ENCODE assay signal across 8 cellular contexts in the genomic region with DNA sequence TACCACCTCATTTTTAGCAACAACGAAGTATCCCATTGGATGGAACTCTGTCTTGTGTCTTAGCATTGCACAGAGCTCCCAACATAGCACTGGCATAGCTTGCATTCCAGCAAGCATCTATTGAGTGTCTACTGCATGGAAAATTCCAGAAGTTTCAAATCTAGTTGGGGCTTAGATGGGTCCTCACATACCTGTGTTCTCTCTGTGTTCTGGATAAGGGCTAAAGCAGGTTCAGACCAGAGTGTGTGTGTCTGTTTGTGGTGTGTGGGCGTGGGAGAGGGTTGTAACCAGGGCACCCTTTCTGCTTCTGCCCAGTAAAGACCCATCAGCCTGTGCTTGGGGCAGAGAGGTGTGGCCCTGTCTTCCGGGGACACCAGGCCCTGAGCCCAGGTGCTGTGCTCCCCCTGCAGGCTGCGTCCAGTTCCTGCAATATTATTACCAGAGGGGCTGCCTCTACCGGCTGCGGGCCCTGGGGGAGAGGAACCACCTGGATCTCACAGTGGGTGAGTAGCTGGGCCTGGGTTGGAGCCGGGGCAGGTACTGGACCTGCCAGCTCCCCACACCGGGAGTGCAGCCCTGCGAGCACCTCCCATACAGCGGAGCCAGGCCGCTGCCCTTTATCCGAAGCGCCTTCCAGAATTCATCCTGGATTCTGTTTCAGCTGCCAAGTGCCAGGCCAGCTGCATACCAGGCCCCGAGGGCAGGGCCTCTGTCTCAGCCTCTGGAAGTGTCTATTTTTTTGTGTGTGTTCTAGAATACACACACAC. TPM values are rescaled to one million over a fixed set of nuclear protein-coding genes. Genes with fewer than 3 reads are reported as not detected.
DNase-seq lines count a peak whose midpoint lies in the region; ATAC-seq and TF ChIP-seq lines count a peak whose summit lies in the region.

No MANE protein-coding gene starts in this region.

- CTCF ChIA-PET in activated CD4-positive, alpha-beta T cell treated with anti-CD3 and anti-CD28 coated beads, Interleukin-2, amount 10 ng/mL, durations not matched to agents 7 days and 5 days (lab: Charles Lee) = interaction anchor here (0.6 to 40.9 kb wide), 19 partner anchors 9 to 766 kb away, joined by 3 to 1058 read pairs (median 4); a partner anchor contains a TSS

- peak overlapping the region; percentile 81 for H3K27ac Mint-ChIP-seq in activated CD4-positive, alpha-beta T cell treated with anti-CD3 and anti-CD28 coated beads, Interleukin-2, amount 10 ng/mL, durations not matched to agents 7 days and 5 days
- H3K27ac Mint-ChIP-seq in mesothelial cell of epicardium = peak overlapping the region; percentile 68
- no peak overlapping the region for H3K27ac Mint-ChIP-seq in stimulated activated naive B cell treated with anti-CD40 and anti-IgM and Interleukin-4, amounts not matched to agents 10 μg/mL and 1 μg/mL and 100 μg/mL, for 72 hours

- no peaks in the 10 kb centered on the region for H3K36me3 Mint-ChIP-seq in activated CD4-positive, alpha-beta T cell treated with anti-CD3 and anti-CD28 coated beads, Interleukin-2, amount 10 ng/mL, durations not matched to agents 7 days and 5 days (ENCODE audit: low read depth)
- H3K36me3 Mint-ChIP-seq in mesothelial cell of epicardium = no peaks in the 10 kb centered on the region
- peaks cover 5 to 15% of the 10 kb centered on the region in 2 donors for H3K36me3 Mint-ChIP-seq in stimulated activated naive B cell treated with anti-CD40 and anti-IgM and Interleukin-4, amounts not matched to agents 10 μg/mL and 1 μg/mL and 100 μg/mL, for 72 hours

- peak; percentile 50 for DNase-seq in AG10803 (ENCODE audit: low read depth)
- peak; percentile 45 to 62 for DNase-seq in NCI-H524 (lab: John Stamatoyannopoulos, UW)
- peak; percentile 87 for DNase-seq in activated CD4-positive, alpha-beta T cell treated with anti-CD3 and anti-CD28 coated beads, Interleukin-2, amount 10 ng/mL, durations not matched to agents 7 days and 5 days
- peak; percentile 88 for DNase-seq in ecto neural progenitor cell (ENCODE audit: low spot score)
- peak in 1 of 2 experiments; percentile 76 for DNase-seq in mesothelial cell of epicardium (ENCODE audit: low spot score in 2 of 2, unreplicated experiment in 2 of 2)
- DNase-seq in stimulated activated naive B cell treated with anti-CD40 and anti-IgM and Interleukin-4, amounts not matched to agents 10 μg/mL and 1 μg/mL and 100 μg/mL, for 72 hours = peak; percentile 67

- H3K4me3 Mint-ChIP-seq in activated CD4-positive, alpha-beta T cell treated with anti-CD3 and anti-CD28 coated beads, Interleukin-2, amount 10 ng/mL, durations not matched to agents 7 days and 5 days = no peak overlapping the region
- H3K4me3 Mint-ChIP-seq in mesothelial cell of epicardium = no peak overlapping the region
- H3K4me3 Mint-ChIP-seq in stimulated activated naive B cell treated with anti-CD40 and anti-IgM and Interleukin-4, amounts not matched to agents 10 μg/mL and 1 μg/mL and 100 μg/mL, for 72 hours = no peak overlapping the region

- peaks cover 20% of the 10 kb centered on the region for H3K4me1 Mint-ChIP-seq in activated CD4-positive, alpha-beta T cell treated with anti-CD3 and anti-CD28 coated beads, Interleukin-2, amount 10 ng/mL, durations not matched to agents 7 days and 5 days
- peaks cover 48% of the 10 kb centered on the region for H3K4me1 Mint-ChIP-seq in mesothelial cell of epicardium
- H3K4me1 Mint-ChIP-seq in stimulated activated naive B cell treated with anti-CD40 and anti-IgM and Interleukin-4, amounts not matched to agents 10 μg/mL and 1 μg/mL and 100 μg/mL, for 72 hours = peaks cover 12 to 30% of the 10 kb centered on the region in 2 donors

- H3K9me3 Mint-ChIP-seq in activated CD4-positive, alpha-beta T cell treated with anti-CD3 and anti-CD28 coated beads, Interleukin-2, amount 10 ng/mL, durations not matched to agents 7 days and 5 days = no peaks in the 10 kb centered on the region
- no peaks in the 10 kb centered on the region for H3K9me3 Mint-ChIP-seq in mesothelial cell of epicardium
- no peaks in the 10 kb centered on the region for H3K9me3 Mint-ChIP-seq in stimulated activated naive B cell treated with anti-CD40 and anti-IgM and Interleukin-4, amounts not matched to agents 10 μg/mL and 1 μg/mL and 100 μg/mL, for 72 hours

- peak; percentile 74 for TF ChIP-seq CTCF in AG10803 (conservative IDR thresholded peaks at IDR 0.05; ENCODE audit: low read length)
- peak; percentile 71 for TF ChIP-seq CTCF in mesothelial cell of epicardium (IDR thresholded peaks at IDR 0.05; ENCODE audit: unreplicated experiment)

- no peaks in the 10 kb centered on the region for H3K27me3 Mint-ChIP-seq in activated CD4-positive, alpha-beta T cell treated with anti-CD3 and anti-CD28 coated beads, Interleukin-2, amount 10 ng/mL, durations not matched to agents 7 days and 5 days
- H3K27me3 Mint-ChIP-seq in mesothelial cell of epicardium (ENCODE audit: low read depth) = no peaks in the 10 kb centered on the region
- no peaks in the 10 kb centered on the region for H3K27me3 Mint-ChIP-seq in stimulated activated naive B cell treated with anti-CD40 and anti-IgM and Interleukin-4, amounts not matched to agents 10 μg/mL and 1 μg/mL and 100 μg/mL, for 72 hours

- POLR2A ChIA-PET in activated CD4-positive, alpha-beta T cell treated with anti-CD3 and anti-CD28 coated beads, Interleukin-2, amount 10 ng/mL, durations not matched to agents 7 days and 5 days (lab: Charles Lee) = interaction anchor here (0.6 kb wide), 1 partner anchor 20 kb away, joined by 4 read pairs; a partner anchor contains a TSS

- H3K4me3 ChIP-seq in AG10803 (ENCODE audit: low read length) = no peak overlapping the region

- ATAC-seq in GM18907 (IDR thresholded peaks at IDR 0.05; ENCODE audit: unreplicated experiment) = peak; percentile 80
- ATAC-seq in HG03175 (IDR thresholded peaks at IDR 0.05; ENCODE audit: unreplicated experiment) = peak; percentile 79
- ATAC-seq in stimulated activated naive B cell treated with anti-CD40 and anti-IgM and Interleukin-4, amounts not matched to agents 10 μg/mL and 1 μg/mL and 100 μg/mL, for 72 hours (replicated peaks) = peak; percentile 76 to 81

RNA-seq across cellular contexts. Expression of a gene that starts 20.3 kb away (rescaled TPM):
- 100 to 1,000 TPM; 132 to 148 TPM for total RNA-seq in activated CD4-positive, alpha-beta T cell treated with anti-CD3 and anti-CD28 coated beads, Interleukin-2, amount 10 ng/mL, durations not matched to agents 7 days and 5 days
- total RNA-seq in mesothelial cell of epicardium = 33.0 to 37.8 TPM (median 33.8 TPM) in 3 replicates

RNA-seq across cellular contexts. Expression of a gene that starts 30.6 kb away (rescaled TPM):
- 10 to 100 TPM; 32.6 to 34.1 TPM for total RNA-seq in activated CD4-positive, alpha-beta T cell treated with anti-CD3 and anti-CD28 coated beads, Interleukin-2, amount 10 ng/mL, durations not matched to agents 7 days and 5 days
- 26.5 to 27.2 TPM (median 26.8 TPM) in 3 replicates for total RNA-seq in mesothelial cell of epicardium
